ENCODE assay signal across 18 cellular contexts in the genomic region with DNA sequence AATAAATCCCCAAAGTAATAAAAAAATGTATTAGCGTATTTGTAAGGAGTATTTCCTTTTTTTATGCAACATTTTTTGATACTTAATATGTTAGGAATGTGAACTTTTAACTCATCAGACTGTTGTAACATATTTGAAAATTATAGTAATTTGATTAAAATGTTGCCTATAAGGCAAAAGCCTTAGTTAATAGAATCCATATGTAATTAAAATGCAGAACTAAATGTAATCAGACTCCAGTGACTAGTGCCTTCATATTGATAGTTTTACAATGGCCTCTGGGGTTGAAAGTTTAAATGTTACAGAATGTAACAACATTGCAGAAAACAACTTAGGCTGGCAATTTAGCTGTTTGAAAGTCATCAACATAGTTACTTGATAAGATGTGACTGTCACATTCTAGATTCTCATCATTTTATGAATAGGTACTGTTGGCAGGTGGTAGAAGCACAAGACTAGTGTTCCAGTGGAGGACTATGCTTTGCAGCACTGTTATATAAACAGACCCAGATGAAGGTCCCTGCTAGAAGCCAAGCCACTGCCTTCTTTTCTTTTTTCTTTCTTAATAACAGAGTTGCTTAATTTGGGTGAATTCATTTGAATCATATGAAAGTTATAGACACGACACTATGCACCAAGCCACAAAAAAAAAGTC.
DNase-seq lines count a peak whose midpoint lies in the region; ATAC-seq and TF ChIP-seq lines count a peak whose summit lies in the region.
"Had no signal": no experiment of that assay in that cellular context is flagged by ENCODE, and none has a peak within 500 bp of the region (broad histone marks: within the 10 kb centered on the region; RNA-seq: fewer than 3 reads in every experiment).

No MANE protein-coding gene starts in this region.

- no peak for TF ChIP-seq CTCF in heart right ventricle (IDR thresholded peaks at IDR 0.05)
- no peak for TF ChIP-seq CTCF in left ventricle myocardium inferior (IDR thresholded peaks at IDR 0.05; ENCODE audit: borderline replicate concordance)

- intact Hi-C loops in heart right ventricle (cut with DNase I) (no loop called here), cardiac septum (cut with DNase I) (no loop called here), left ventricle myocardium inferior (cut with micrococcal nuclease) (no loop called here)

- H3K4me3 ChIP-seq in heart right ventricle, result no peak overlapping the region
- H3K4me3 ChIP-seq in left ventricle myocardium inferior, result no peak overlapping the region
- H3K4me3 ChIP-seq: esophagus squamous epithelium, GM12878, testis had no signal

- no peak for DNase-seq in heart right ventricle
- DNase-seq in cardiac septum (ENCODE audit: low spot score), result no peak
- DNase-seq in left ventricle myocardium inferior, result no peak
- DNase-seq in HPDE6-E6E7 (ENCODE audit: extremely low spot score), result no peak
- DNase-seq: activated CD4-positive, alpha-beta T cell treated with anti-CD3 and anti-CD28 coated beads for 4 hours; activated naive CD8-positive, alpha-beta T cell treated with anti-CD3 and anti-CD28 coated beads, Interleukin-2, amount 50 U/mL, for 24 hours; activated T-cell treated with anti-CD3 and anti-CD28 coated beads, Interleukin-2, amount 50 U/mL, for 24 hours; esophagus squamous epithelium; NCI-H1694 treated with DMSO at 0.1 percent for 48 hours; NCI-H82; T-helper 9 cell; testis had no signal

- H3K36me3 ChIP-seq in heart right ventricle (no peaks in the 10 kb centered on the region), left ventricle myocardium inferior (no peaks in the 10 kb centered on the region)
- H3K36me3 ChIP-seq: esophagus squamous epithelium had no signal

- peak overlapping the region in 2 of 10 donors; percentile 10 to 17 for H3K27ac ChIP-seq in heart right ventricle
- H3K27ac ChIP-seq in left ventricle myocardium inferior (replicated peaks), result peak overlapping the region; percentile 31
- H3K27ac ChIP-seq: esophagus squamous epithelium, parathyroid adenoma, testis had no signal

- no peaks in the 10 kb centered on the region for H3K27me3 ChIP-seq in heart right ventricle
- H3K27me3 ChIP-seq in left ventricle myocardium inferior (ENCODE audit: low read depth), result no peaks in the 10 kb centered on the region
- H3K27me3 ChIP-seq: esophagus squamous epithelium, testis had no signal

- 59 to 63% methylated on average over 2 of the region's 2 CpGs for WGBS in heart right ventricle, 2 donors

- ATAC-seq in heart right ventricle (peak in 5 of 8 donors; percentile 39 to 61 (median 53)), SK-N-SH treated with all-trans-retinoic acid at 6 μM for 48 hours (peak; percentile 88), HG02642 (IDR thresholded peaks at IDR 0.05; ENCODE audit: poor library complexity, unreplicated experiment) (no peak), GM21576 (IDR thresholded peaks at IDR 0.05; ENCODE audit: unreplicated experiment) (no peak), GM19395 (IDR thresholded peaks at IDR 0.05; ENCODE audit: unreplicated experiment) (no peak)
- ATAC-seq: activated naive CD8-positive, alpha-beta T cell treated with anti-CD3 and anti-CD28 coated beads, Interleukin-2, amount 50 U/mL, for 24 hours; GM12878 had no signal

- H3K4me1 ChIP-seq in heart right ventricle (peaks cover 0 to 5% (median 0%) of the 10 kb centered on the region in 9 donors), left ventricle myocardium inferior (peaks cover 3% of the 10 kb centered on the region)
- H3K4me1 ChIP-seq: esophagus squamous epithelium, parathyroid adenoma had no signal

- H3K9me3 ChIP-seq in heart right ventricle (peaks cover 0 to 19% (median 3%) of the 10 kb centered on the region in 11 donors), left ventricle myocardium inferior (replicated peaks) (peaks cover 18% of the 10 kb centered on the region)
- H3K9me3 ChIP-seq: esophagus squamous epithelium, testis had no signal

TF ChIP-seq in SK-N-SH treated with all-trans-retinoic acid at 6 μM for 48 hours, 23 proteins besides CTCF, POLR2A, EP300 and RAD21:
- TF ChIP-seq ISL1 (CRISPR knock-in tag; IDR thresholded peaks at IDR 0.05) (peak; percentile 12; the same call in 1 of the 2 replicates), ZFP30 (CRISPR knock-in tag; IDR thresholded peaks at IDR 0.05) (no peak), GLIS3 (CRISPR knock-in tag; IDR thresholded peaks at IDR 0.05) (no peak)

Comparison
In these comparisons a context has a peak if more than half of its experiments do, and no peak if none do; other contexts are left out.
1. ATAC-seq: peak in heart right ventricle (5 of 8) and SK-N-SH treated with all-trans-retinoic acid at 6 μM for 48 hours (single experiment); none in HG02642 (single experiment), GM21576 (single experiment) and GM19395 (single experiment).